ENCODE assay signal across 12 cellular contexts in the genomic region with DNA sequence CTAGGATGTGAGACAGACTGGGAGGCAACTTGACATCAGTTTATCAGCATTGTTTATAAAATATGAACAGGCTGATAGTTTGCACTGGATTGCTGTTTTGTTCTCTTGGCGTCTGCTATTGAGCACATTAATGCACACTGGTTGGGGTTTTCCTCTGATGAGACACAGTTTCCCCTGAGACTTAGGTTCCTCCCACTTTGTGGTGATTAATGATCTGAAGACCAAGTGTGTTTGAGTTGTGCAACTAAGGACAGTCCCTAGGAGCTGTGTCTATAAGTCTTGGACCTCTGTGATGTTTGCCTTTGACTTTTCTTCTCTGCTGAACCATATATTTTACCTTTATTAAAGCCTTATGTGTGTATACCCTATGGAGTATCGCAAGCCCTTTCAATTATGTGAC.
DNase-seq lines count a peak whose midpoint lies in the region; ATAC-seq and TF ChIP-seq lines count a peak whose summit lies in the region.
"Had no signal": no experiment of that assay in that cellular context is flagged by ENCODE, and none has a peak within 500 bp of the region (broad histone marks: within the 10 kb centered on the region; RNA-seq: fewer than 3 reads in every experiment).

No MANE protein-coding gene starts in this region.

- no peaks in the 10 kb centered on the region for H3K27me3 ChIP-seq in naive thymus-derived CD4-positive, alpha-beta T cell (ENCODE audit: control insufficient read depth in 2 of 2, insufficient read depth in 2 of 2, low read length in 2 of 2)
- H3K27me3 ChIP-seq: stomach had no signal

- DNase-seq in glutamatergic neuron (no peak), DMS53 (lab: John Stamatoyannopoulos, UW) (no peak), midbrain (lab: John Stamatoyannopoulos, UW) (no peak)
- DNase-seq in activated T-cell treated with anti-CD3 and anti-CD28 coated beads, Interleukin-2, amount 50 U/mL, for 24 hours, result no peak
- no peak for DNase-seq in naive thymus-derived CD4-positive, alpha-beta T cell
- DNase-seq: Caco-2, NCI-H187, stomach had no signal

- intact Hi-C loops in naive thymus-derived CD4-positive, alpha-beta T cell (cut with micrococcal nuclease), result no loop called here

- no peak overlapping the region for H3K4me3 ChIP-seq in naive thymus-derived CD4-positive, alpha-beta T cell (ENCODE audit: low read length)
- H3K4me3 ChIP-seq: stomach had no signal

- CTCF ChIA-PET in naive thymus-derived CD4-positive, alpha-beta T cell (lab: Charles Lee), result no interaction called here

- TF ChIP-seq CTCF in glutamatergic neuron (IDR thresholded peaks at IDR 0.05; ENCODE audit: partially characterized antibody, unreplicated experiment), result no peak

- H3K36me3 Mint-ChIP-seq in glutamatergic neuron (ENCODE audit: unreplicated experiment), result no peaks in the 10 kb centered on the region
- no peaks in the 10 kb centered on the region for H3K36me3 Mint-ChIP-seq in activated T-cell treated with anti-CD3 and anti-CD28 coated beads, Interleukin-2, amount 50 U/mL, for 24 hours (ENCODE audit: low read depth)
- H3K36me3 Mint-ChIP-seq in naive thymus-derived CD4-positive, alpha-beta T cell, result no peaks in the 10 kb centered on the region

- peaks cover 7% of the 10 kb centered on the region for H3K9me3 Mint-ChIP-seq in glutamatergic neuron (ENCODE audit: unreplicated experiment)
- H3K9me3 Mint-ChIP-seq in activated T-cell treated with anti-CD3 and anti-CD28 coated beads, Interleukin-2, amount 50 U/mL, for 24 hours, result peaks cover 10% of the 10 kb centered on the region
- H3K9me3 Mint-ChIP-seq in naive thymus-derived CD4-positive, alpha-beta T cell, result peaks cover 0 to 9% (median 3%) of the 10 kb centered on the region in 11 donors

- no peaks in the 10 kb centered on the region for H3K4me1 ChIP-seq in naive thymus-derived CD4-positive, alpha-beta T cell (ENCODE audit: control insufficient read depth in 2 of 2, insufficient read depth in 2 of 2, low read length in 2 of 2)
- H3K4me1 ChIP-seq: Caco-2, stomach had no signal

- H3K27ac Mint-ChIP-seq in glutamatergic neuron (ENCODE audit: unreplicated experiment), result no peak overlapping the region
- H3K27ac Mint-ChIP-seq in activated T-cell treated with anti-CD3 and anti-CD28 coated beads, Interleukin-2, amount 50 U/mL, for 24 hours, result no peak overlapping the region
- no peak overlapping the region for H3K27ac Mint-ChIP-seq in naive thymus-derived CD4-positive, alpha-beta T cell
- H3K27ac Mint-ChIP-seq: activated T-helper 17 cell treated with anti-CD3 and anti-CD28 coated beads, Interleukin-2, amount 50 U/mL, for 72 hours had no signal

- H3K4me3 Mint-ChIP-seq in glutamatergic neuron (ENCODE audit: unreplicated experiment), result peak overlapping the region; percentile 21
- H3K4me3 Mint-ChIP-seq in activated T-cell treated with anti-CD3 and anti-CD28 coated beads, Interleukin-2, amount 50 U/mL, for 24 hours, result no peak overlapping the region
- H3K4me3 Mint-ChIP-seq in naive thymus-derived CD4-positive, alpha-beta T cell, result no peak overlapping the region
- H3K4me3 Mint-ChIP-seq: activated T-helper 17 cell treated with anti-CD3 and anti-CD28 coated beads, Interleukin-2, amount 50 U/mL, for 72 hours had no signal

- H3K9me3 ChIP-seq in naive thymus-derived CD4-positive, alpha-beta T cell (ENCODE audit: control insufficient read depth in 2 of 3, low read length in 3 of 3), result no peaks in the 10 kb centered on the region
- H3K9me3 ChIP-seq: Caco-2, stomach had no signal

- H3K27ac ChIP-seq in naive thymus-derived CD4-positive, alpha-beta T cell (ENCODE audit: low read depth, low read length), result no peak overlapping the region
- H3K27ac ChIP-seq: stomach had no signal

- H3K27me3 Mint-ChIP-seq in glutamatergic neuron (ENCODE audit: unreplicated experiment), result peaks cover 8% of the 10 kb centered on the region
- H3K27me3 Mint-ChIP-seq in activated T-cell treated with anti-CD3 and anti-CD28 coated beads, Interleukin-2, amount 50 U/mL, for 24 hours, result no peaks in the 10 kb centered on the region
- H3K27me3 Mint-ChIP-seq in naive thymus-derived CD4-positive, alpha-beta T cell, result no peaks in the 10 kb centered on the region
- H3K27me3 Mint-ChIP-seq: activated T-helper 17 cell treated with anti-CD3 and anti-CD28 coated beads, Interleukin-2, amount 50 U/mL, for 72 hours had no signal

- no peaks in the 10 kb centered on the region for H3K36me3 ChIP-seq in naive thymus-derived CD4-positive, alpha-beta T cell (ENCODE audit: control insufficient read depth in 2 of 3, insufficient read depth in 3 of 3, low read length in 3 of 3)
- H3K36me3 ChIP-seq: stomach had no signal

- H3K4me1 Mint-ChIP-seq in glutamatergic neuron (ENCODE audit: low read depth, unreplicated experiment), result peaks cover 39% of the 10 kb centered on the region
- H3K4me1 Mint-ChIP-seq in activated T-cell treated with anti-CD3 and anti-CD28 coated beads, Interleukin-2, amount 50 U/mL, for 24 hours (ENCODE audit: low read depth), result no peaks in the 10 kb centered on the region
- no peaks in the 10 kb centered on the region for H3K4me1 Mint-ChIP-seq in naive thymus-derived CD4-positive, alpha-beta T cell
- H3K4me1 Mint-ChIP-seq: activated T-helper 17 cell treated with anti-CD3 and anti-CD28 coated beads, Interleukin-2, amount 50 U/mL, for 72 hours had no signal

- POLR2A ChIA-PET in naive thymus-derived CD4-positive, alpha-beta T cell (lab: Charles Lee), result no interaction called here

- peak; percentile 84 for ATAC-seq in GM18867 (IDR thresholded peaks at IDR 0.05; ENCODE audit: unreplicated experiment)
- peak; percentile 79 for ATAC-seq in GM21825 (IDR thresholded peaks at IDR 0.05; ENCODE audit: unreplicated experiment)
- peak; percentile 88 for ATAC-seq in HG03457 (IDR thresholded peaks at IDR 0.05; ENCODE audit: unreplicated experiment)
- ATAC-seq in naive thymus-derived CD4-positive, alpha-beta T cell, result no peak
- ATAC-seq: activated T-helper 17 cell treated with anti-CD3 and anti-CD28 coated beads, Interleukin-2, amount 50 U/mL, for 72 hours had no signal
